ENCODE assay signal across 17 cellular contexts in genomic region chr1:38088366-38088765, GRCh38. TPM values are rescaled to one million over a fixed set of nuclear protein-coding genes. Genes with fewer than 3 reads are reported as not detected.
DNase-seq lines count a peak whose midpoint lies in the region; ATAC-seq, FAIRE-seq and TF ChIP-seq lines count a peak whose summit lies in the region.
"Had no signal": no experiment of that assay in that cellular context is flagged by ENCODE, and none has a peak within 500 bp of the region (broad histone marks: within the 10 kb centered on the region; RNA-seq: fewer than 3 reads in every experiment).

No MANE protein-coding gene starts in this region.

- DNase-seq in Caco-2 = peak; percentile 35 to 57
- DNase-seq in H9 = peak; percentile 41
- DNase-seq in Panc1 (ENCODE audit: low read depth, low spot score) = no peak
- DNase-seq in left colon = no peak
- DNase-seq in GM19239 (ENCODE audit: insufficient read length, low spot score) = no peak
- no peak for DNase-seq in GM19238 (ENCODE audit: insufficient read length, low spot score)
- no peak for DNase-seq in D721Med (ENCODE audit: insufficient read length, low spot score)
- DNase-seq in lower lobe of right lung = no peak
- DNase-seq: activated CD4-positive, alpha-beta T cell treated with anti-CD3 and anti-CD28 coated beads, Interleukin-2, amount 10 ng/mL, durations not matched to agents 7 days and 5 days; activated T-cell treated with anti-CD3 and anti-CD28 coated beads, Interleukin-2, amount 50 U/mL, for 24 hours; C1 segment of cervical spinal cord; immature natural killer cell; psoas muscle; SHP77 had no signal

- no peak overlapping the region for H4K5ac ChIP-seq in H9 (ENCODE audit: insufficient read length, low read depth, low read length)

- no TSS peak for BruUV-seq in Caco-2 (replicated peaks; lab: Mats Ljungman, UMichigan)
- BruUV-seq in Panc1 (replicated peaks; lab: Mats Ljungman, UMichigan) = no TSS peak

- peak overlapping the region; percentile 8 for H3K27ac Mint-ChIP-seq in Caco-2 (ENCODE audit: unreplicated experiment)
- 0 out of 7 replicates have a peak overlapping the region, but pooled peaks of 1 of the 3 experiments have one; percentile 16 for H3K27ac Mint-ChIP-seq in H9
- H3K27ac Mint-ChIP-seq: activated CD4-positive, alpha-beta T cell treated with anti-CD3 and anti-CD28 coated beads, Interleukin-2, amount 10 ng/mL, durations not matched to agents 7 days and 5 days; activated T-cell treated with anti-CD3 and anti-CD28 coated beads, Interleukin-2, amount 50 U/mL, for 24 hours; immature natural killer cell; mesothelial cell of epicardium had no signal

- POLR2A ChIA-PET in Caco-2 (lab: Charles Lee) (no interaction called here), Panc1 (lab: Charles Lee) (no interaction called here)

- H3K18ac ChIP-seq in H9 (ENCODE audit: insufficient read length, low read depth, low read length) = no peak overlapping the region

- H3K4me2 ChIP-seq in H9 (ENCODE audit: insufficient read depth, insufficient read length, low read length) = no peak overlapping the region

- peak; percentile 74 for ATAC-seq in Panc1
- ATAC-seq in left colon = peak; percentile 76
- ATAC-seq in lower lobe of right lung = no peak
- ATAC-seq: psoas muscle had no signal

- H4K20me1 ChIP-seq in H9 (ENCODE audit: control insufficient read depth, insufficient read depth, insufficient read length) = no peaks in the 10 kb centered on the region

- no peak overlapping the region for H2BK120ac ChIP-seq in H9 (ENCODE audit: low read depth, low read length, poor library complexity, severe bottlenecking)

- no peak overlapping the region for H2BK15ac ChIP-seq in H9 (ENCODE audit: low read depth, low read length)

- in situ Hi-C loops in Panc1 (cut with HindIII; ENCODE audit: low pct_unique_long_range_greater_than_20kb, low sequenced_read_pairs) = no loop called here

- H3K9me3 ChIP-seq in Caco-2 (no peaks in the 10 kb centered on the region), H9 (ENCODE audit: control insufficient read depth, low read depth, low read length) (no peaks in the 10 kb centered on the region), Panc1 (ENCODE audit: control insufficient read depth, insufficient read depth, low read depth, low read length) (no peaks in the 10 kb centered on the region), lower lobe of right lung (no peaks in the 10 kb centered on the region)
- H3K9me3 ChIP-seq: psoas muscle had no signal

- H2AFZ ChIP-seq in H9 (ENCODE audit: low read length) = no peak overlapping the region

- H3K27me3 ChIP-seq in Caco-2 (replicated peaks; ENCODE audit: control insufficient read depth, insufficient read depth, low read length) = no peaks in the 10 kb centered on the region; the same call in 1 of the 2 replicates
- H3K27me3 ChIP-seq in H9 (ENCODE audit: insufficient read depth, low read length) = no peaks in the 10 kb centered on the region
- H3K27me3 ChIP-seq in Panc1 (ENCODE audit: control insufficient read depth, insufficient read depth, low read length) = no peaks in the 10 kb centered on the region
- H3K27me3 ChIP-seq in lower lobe of right lung (ENCODE audit: low read depth) = peaks cover 12% of the 10 kb centered on the region

- no peak overlapping the region for H2AK5ac ChIP-seq in H9 (ENCODE audit: insufficient read length, low read length)

- no peak overlapping the region for H2BK12ac ChIP-seq in H9 (ENCODE audit: insufficient read length, low read depth, low read length)

- TF ChIP-seq CTCF in Caco-2 (IDR thresholded peaks at IDR 0.05; ENCODE audit: insufficient read depth in 1 of 2, low read depth in 1 of 2, low read length in 1 of 2, severe bottlenecking in 1 of 2, unreplicated experiment in 1 of 2) = peak in 1 of 2 experiments; percentile 13
- TF ChIP-seq CTCF in H9 (conservative IDR thresholded peaks at IDR 0.05) = 0 out of 3 replicates have a peak, but pooled peaks have one; percentile 13
- TF ChIP-seq CTCF in Panc1 (IDR thresholded peaks at IDR 0.05) = no peak
- no peak for TF ChIP-seq CTCF in D721Med (IDR thresholded peaks at IDR 0.05; ENCODE audit: insufficient read depth, missing control alignments)
- no peak for TF ChIP-seq CTCF in lower lobe of right lung (IDR thresholded peaks at IDR 0.05)

- H3K9me3 Mint-ChIP-seq in Caco-2 (ENCODE audit: unreplicated experiment) = no peaks in the 10 kb centered on the region
- H3K9me3 Mint-ChIP-seq in H9 = no peaks in the 10 kb centered on the region
- H3K9me3 Mint-ChIP-seq: activated CD4-positive, alpha-beta T cell treated with anti-CD3 and anti-CD28 coated beads, Interleukin-2, amount 10 ng/mL, durations not matched to agents 7 days and 5 days; activated T-cell treated with anti-CD3 and anti-CD28 coated beads, Interleukin-2, amount 50 U/mL, for 24 hours; immature natural killer cell; mesothelial cell of epicardium had no signal

- intact Hi-C loops in Caco-2 (cut with micrococcal nuclease; ENCODE audit: unreplicated experiment) = no loop called here
- intact Hi-C loops in Panc1 (cut with micrococcal nuclease; ENCODE audit: unreplicated experiment) = no loop called here
- intact Hi-C loops in left colon (cut with DNase I, micrococcal nuclease) = no loop called here
- intact Hi-C loops in lower lobe of right lung (cut with DNase I) = no loop called here

- no peaks in the 10 kb centered on the region for H3K36me3 Mint-ChIP-seq in Caco-2 (ENCODE audit: insufficient read depth, unreplicated experiment)
- peaks cover 0 to 1% (median 0%) of the 10 kb centered on the region in 3 experiments; a peak in 2 of 7 replicates for H3K36me3 Mint-ChIP-seq in H9 (ENCODE audit: insufficient read depth in 1 of 3, low read depth in 3 of 3)
- H3K36me3 Mint-ChIP-seq: immature natural killer cell, mesothelial cell of epicardium had no signal

- H3K27ac ChIP-seq in H9 (ENCODE audit: insufficient read length, low read depth, low read length) = no peak overlapping the region
- no peak overlapping the region for H3K27ac ChIP-seq in Panc1 (ENCODE audit: low read length)
- no peak overlapping the region for H3K27ac ChIP-seq in lower lobe of right lung
- H3K27ac ChIP-seq: psoas muscle had no signal

- FAIRE-seq in GM19239 (lab: Jason Lieb, UNC) (no peak), D721Med (lab: Jason Lieb, UNC) (no peak)
- FAIRE-seq: G401.6 had no signal

- CTCF ChIA-PET in Caco-2 (lab: Charles Lee) = no interaction called here
- CTCF ChIA-PET in Panc1 (lab: Charles Lee) = interaction anchor here (1.0 kb wide), 1 partner anchor 17 kb away, joined by 3 read pairs; no protein-coding TSS in a partner anchor

- H3T11ph ChIP-seq in H9 (ENCODE audit: low read length) = no peak overlapping the region

- no peaks in the 10 kb centered on the region for H3K4me1 ChIP-seq in Caco-2
- H3K4me1 ChIP-seq in H9 (ENCODE audit: insufficient read depth, low read length) = peaks cover 10% of the 10 kb centered on the region; the same call in 1 of the 2 replicates
- no peaks in the 10 kb centered on the region for H3K4me1 ChIP-seq in Panc1 (ENCODE audit: control insufficient read depth, insufficient read depth, low read length)
- H3K4me1 ChIP-seq in lower lobe of right lung = no peaks in the 10 kb centered on the region

- no peak overlapping the region for H2BK5ac ChIP-seq in H9 (ENCODE audit: insufficient read length, low read length)

- no peak overlapping the region for H3K23ac ChIP-seq in H9 (ENCODE audit: insufficient read length, low read depth, low read length)

- H3K14ac ChIP-seq in H9 (ENCODE audit: insufficient read depth, low read length) = no peak overlapping the region

- H4K8ac ChIP-seq in H9 (replicated peaks; ENCODE audit: insufficient read length, low read depth, low read length) = no peak overlapping the region

- no peak overlapping the region for H4K91ac ChIP-seq in H9 (ENCODE audit: insufficient read length, low read depth, low read length)

- H3K4me1 Mint-ChIP-seq in Caco-2 (ENCODE audit: low read depth, unreplicated experiment) (peaks cover 7% of the 10 kb centered on the region), H9 (peaks cover 54 to 66% of the 10 kb centered on the region in 2 experiments)
- H3K4me1 Mint-ChIP-seq: activated CD4-positive, alpha-beta T cell treated with anti-CD3 and anti-CD28 coated beads, Interleukin-2, amount 10 ng/mL, durations not matched to agents 7 days and 5 days; immature natural killer cell; mesothelial cell of epicardium had no signal

- no peak overlapping the region for H3K4me3 ChIP-seq in Caco-2 (ENCODE audit: low read depth, low read length)
- H3K4me3 ChIP-seq in Panc1 (ENCODE audit: low read depth in 2 of 2, low read length in 2 of 2) = no peak overlapping the region
- no peak overlapping the region for H3K4me3 ChIP-seq in lower lobe of right lung
- H3K4me3 ChIP-seq: psoas muscle had no signal

- H2BK20ac ChIP-seq in H9 (ENCODE audit: low read depth, low read length, poor library complexity, severe bottlenecking) = no peak overlapping the region

- H3K56ac ChIP-seq in H9 (ENCODE audit: insufficient read length, low read depth, low read length) = no peak overlapping the region

- H3K27me3 Mint-ChIP-seq in Caco-2 (ENCODE audit: insufficient read depth, unreplicated experiment) = peaks cover 15% of the 10 kb centered on the region
- peaks cover 4% of the 10 kb centered on the region; the same call in 1 of the 2 replicates for H3K27me3 Mint-ChIP-seq in H9 (ENCODE audit: low read depth)

- no peaks in the 10 kb centered on the region for H3K79me2 ChIP-seq in H9 (ENCODE audit: insufficient read depth, low read length)

- no peak overlapping the region for H3K4ac ChIP-seq in H9 (ENCODE audit: low read depth, low read length)

- no peaks in the 10 kb centered on the region for H3K79me1 ChIP-seq in H9 (ENCODE audit: insufficient read depth, low read depth, low read length, poor library complexity, severe bottlenecking)

- no CpG with 5 or more reads among the region's 6 CpGs for WGBS in H9 (ENCODE audit: extremely low coverage, insufficient read length, low lambda C conversion rate)

- no peak overlapping the region for H3K4me3 Mint-ChIP-seq in Caco-2 (ENCODE audit: unreplicated experiment)
- no peak overlapping the region for H3K4me3 Mint-ChIP-seq in H9
- H3K4me3 Mint-ChIP-seq: activated CD4-positive, alpha-beta T cell treated with anti-CD3 and anti-CD28 coated beads, Interleukin-2, amount 10 ng/mL, durations not matched to agents 7 days and 5 days; activated T-cell treated with anti-CD3 and anti-CD28 coated beads, Interleukin-2, amount 50 U/mL, for 24 hours; immature natural killer cell; mesothelial cell of epicardium had no signal

- H3K23me2 ChIP-seq in H9 (ENCODE audit: insufficient read length, low read depth, low read length, poor library complexity, severe bottlenecking) = no peaks in the 10 kb centered on the region

- H3K36me3 ChIP-seq in Caco-2 (ENCODE audit: control insufficient read depth, insufficient read depth, low read length) = no peaks in the 10 kb centered on the region
- H3K36me3 ChIP-seq in Panc1 (ENCODE audit: control insufficient read depth, insufficient read depth, low read length) = no peaks in the 10 kb centered on the region
- no peaks in the 10 kb centered on the region for H3K36me3 ChIP-seq in lower lobe of right lung

- H3K9ac ChIP-seq in H9 (ENCODE audit: extremely low read depth, insufficient read length, low read length) = no peak overlapping the region

RNA-seq across cellular contexts. Expression of gene POU3F1, which starts 41.8 kb away (rescaled TPM):
- not detected in 2 replicates for total RNA-seq in Caco-2 (2022)
- total RNA-seq in H9 (2021) = 5.8 and 7.0 TPM in 2 replicates
- 0.08 TPM for total RNA-seq in Panc1 (2021; ENCODE audit: unreplicated experiment)
- polyA plus RNA-seq in Panc1 (2012; ENCODE audit: insufficient read length) = not detected
- total RNA-seq in left colon = not detected
- not detected for total RNA-seq in lower lobe of right lung
- total RNA-seq: activated CD4-positive, alpha-beta T cell treated with anti-CD3 and anti-CD28 coated beads, Interleukin-2, amount 10 ng/mL, durations not matched to agents 7 days and 5 days; glomerular endothelial cell had no signal

Comparison
In these comparisons a context has a peak if more than half of its experiments do, and no peak if none do; other contexts are left out.
1. DNase-seq: peak in Caco-2 (2 of 2) and H9 (single experiment); none in Panc1 (single experiment), left colon (0 of 2), GM19239 (single experiment), GM19238 (single experiment), D721Med (single experiment) and lower lobe of right lung (single experiment).
2. ATAC-seq: peak in Panc1 (single experiment) and left colon (single experiment); none in lower lobe of right lung (0 of 2).